ENCODE assay signal across 12 cellular contexts in genomic region chr1:3350441-3351261, GRCh38.
A peak's percentile ranks its signal among the peaks of the same experiment; 100 is the strongest.
DNase-seq lines count a peak whose midpoint lies in the region; TF ChIP-seq lines count a peak whose summit lies in the region.
"Had no signal": no experiment of that assay in that cellular context is flagged by ENCODE, and none has a peak within 500 bp of the region (broad histone marks: within the 10 kb centered on the region; RNA-seq: fewer than 3 reads in every experiment).

No MANE protein-coding gene starts in this region.

- H3K4me2 ChIP-seq in MM.1S (ENCODE audit: low read depth, low read length) = no peak overlapping the region

- TF ChIP-seq POLR2A in stomach (IDR thresholded peaks at IDR 0.05) (no peak), lower leg skin (IDR thresholded peaks at IDR 0.05) (no peak)

- H3K9ac ChIP-seq in MM.1S (ENCODE audit: low read length) = no peak overlapping the region

- H3K4me3 ChIP-seq in HEK293 (ENCODE audit: low read depth, low read length) = no peak overlapping the region
- H3K4me3 ChIP-seq in dorsolateral prefrontal cortex = peak overlapping the region in 6 of 59 donors; percentile 2 to 30 (median 18)
- no peak overlapping the region for H3K4me3 ChIP-seq in stomach
- H3K4me3 ChIP-seq in lower leg skin (ENCODE audit: low read depth, poor library complexity, severe bottlenecking) = no peak overlapping the region
- H3K4me3 ChIP-seq in MM.1S (ENCODE audit: low read length) = no peak overlapping the region
- H3K4me3 ChIP-seq: suprapubic skin had no signal

- H3K9me3 ChIP-seq in HEK293 (ENCODE audit: control insufficient read depth, insufficient read depth, low read depth, low read length) (no peaks in the 10 kb centered on the region), stomach (no peaks in the 10 kb centered on the region), MM.1S (replicated peaks; ENCODE audit: insufficient read depth, low read length) (no peaks in the 10 kb centered on the region)
- H3K9me3 ChIP-seq: suprapubic skin had no signal

- H3K9me2 ChIP-seq in MM.1S (replicated peaks; ENCODE audit: insufficient read depth, low read length) = no peaks in the 10 kb centered on the region

- no peak overlapping the region; the same call in 1 of the 2 replicates for H3K27ac ChIP-seq in HEK293 (ENCODE audit: extremely low read depth, low read depth, low read length)
- peak overlapping the region in 55 of 59 donors; percentile 2 to 89 (median 78) for H3K27ac ChIP-seq in dorsolateral prefrontal cortex
- H3K27ac ChIP-seq in stomach = peak overlapping the region; percentile 65 to 94 (median 87)
- H3K27ac ChIP-seq in MM.1S (ENCODE audit: low read length) = no peak overlapping the region

- peak; percentile 67 for TF ChIP-seq CTCF in HEK293 (tag by site-specific recombination; IDR thresholded peaks at IDR 0.05)
- TF ChIP-seq CTCF in dorsolateral prefrontal cortex (IDR thresholded peaks at IDR 0.05 in 54 of 56, conservative IDR thresholded peaks at IDR 0.05 in 2 of 56; ENCODE audit: low read depth in 1 of 56, partially characterized antibody in 56 of 56) = peak in 35 of 56 donors; percentile 13 to 61 (median 33)
- TF ChIP-seq CTCF in stomach (IDR thresholded peaks at IDR 0.05) = no peak
- TF ChIP-seq CTCF in lower leg skin (IDR thresholded peaks at IDR 0.05) = no peak
- TF ChIP-seq CTCF in MM.1S (IDR thresholded peaks at IDR 0.05; ENCODE audit: low read length) = no peak

- POLR2A ChIA-PET in HEK293 (lab: Yijun Ruan, JAX) = no interaction called here

- H3F3A ChIP-seq in MM.1S (ENCODE audit: insufficient read depth, low read length) = no peaks in the 10 kb centered on the region

- intact Hi-C loops in dorsolateral prefrontal cortex (cut with DNase I) = loop anchor here in 1 of 2 donors (2.0 kb wide), 1 partner anchor 60 kb away; no protein-coding TSS in a partner anchor
- intact Hi-C loops in stomach (cut with DNase I; ENCODE audit: low total_unique reads) = no loop called here
- intact Hi-C loops in lower leg skin (cut with DNase I; ENCODE audit: low total_unique reads) = no loop called here

- no peak for TF ChIP-seq EP300 in stomach (IDR thresholded peaks at IDR 0.05)

- H3K36me3 ChIP-seq in HEK293 (ENCODE audit: control insufficient read depth in 2 of 2, insufficient read depth in 1 of 2, low read length in 2 of 2) = no peaks in the 10 kb centered on the region
- no peaks in the 10 kb centered on the region for H3K36me3 ChIP-seq in stomach
- no peaks in the 10 kb centered on the region for H3K36me3 ChIP-seq in MM.1S (replicated peaks; ENCODE audit: insufficient read depth, low read length)
- H3K36me3 ChIP-seq: suprapubic skin had no signal

- DNase-seq in dorsolateral prefrontal cortex (peak; percentile 33 to 86 (median 82)), inferior parietal cortex (ENCODE audit: extremely low spot score) (peak; percentile 45), stomach (peak; percentile 78), lower leg skin (ENCODE audit: low spot score in 2 of 2) (no peak), MM.1S (no peak), iPS-NIHi7 (ENCODE audit: extremely low spot score) (no peak)
- no peak for DNase-seq in NK-92 treated with Interleukin-12 subunit alpha and Interleukin-12 subunit beta, amount 100 ng/mL, for 24 hours (lab: John Stamatoyannopoulos, UW)
- DNase-seq: KBM-7; NCI-H2081 treated with DMSO at 0.1 percent for 48 hours; stimulated activated CD4-positive, alpha-beta T cell treated with anti-CD3 and anti-CD28 coated beads, Interleukin-4, amount 100 ng/mL, for 24 hours had no signal

- CTCF ChIA-PET in HEK293 (lab: Yijun Ruan, JAX) = interaction anchor here (1.0 kb wide), 1 partner anchor 8 kb away, joined by 3 read pairs; no protein-coding TSS in a partner anchor

- no peaks in the 10 kb centered on the region for H3K79me2 ChIP-seq in MM.1S (ENCODE audit: low read length)

- H4K20me1 ChIP-seq in MM.1S (ENCODE audit: insufficient read depth, low read length) = no peaks in the 10 kb centered on the region

- H3K27me3 ChIP-seq in dorsolateral prefrontal cortex (peaks cover 0 to 55% (median 6%) of the 10 kb centered on the region in 45 donors), stomach (peaks cover 0 to 13% (median 0%) of the 10 kb centered on the region in 3 donors), MM.1S (replicated peaks; ENCODE audit: insufficient read depth, low read length) (peaks cover 83% of the 10 kb centered on the region)

- H2AFZ ChIP-seq in MM.1S (ENCODE audit: low read length) = no peak overlapping the region

- H3K4me1 ChIP-seq in HEK293 (ENCODE audit: control insufficient read depth, insufficient read depth, low read length) (peaks cover 16% of the 10 kb centered on the region), stomach (peaks cover 78 to 94% (median 82%) of the 10 kb centered on the region in 4 donors), MM.1S (ENCODE audit: low read length) (no peaks in the 10 kb centered on the region)

- WGBS in stomach, 5 donors = 30 to 45% (median 42%) methylated on average over 11 to 20 of the region's 20 CpGs
- WGBS in lower leg skin, 2 donors = 34 to 40% methylated on average over 19 to 20 of the region's 20 CpGs

TF ChIP-seq in HEK293, 187 proteins besides CTCF, POLR2A, EP300 and RAD21:
- TF ChIP-seq ZNF146 (tag by site-specific recombination; IDR thresholded peaks at IDR 0.05) = no peak
- peak; percentile 13; the same call in 1 of the 2 replicates for TF ChIP-seq SP2 (tag by site-specific recombination; IDR thresholded peaks at IDR 0.05)

Comparison
In these comparisons a context has a peak if more than half of its experiments do, and no peak if none do; other contexts are left out.
1. H3K27ac ChIP-seq: peak in dorsolateral prefrontal cortex (55 of 59) and stomach (5 of 5); none in HEK293 (single experiment) and MM.1S (single experiment).
2. CTCF ChIP-seq: peak in HEK293 (single experiment) and dorsolateral prefrontal cortex (35 of 56); none in stomach (0 of 7), lower leg skin (0 of 3) and MM.1S (single experiment).
3. DNase-seq: peak in dorsolateral prefrontal cortex (10 of 10), inferior parietal cortex (single experiment) and stomach (single experiment); none in lower leg skin (0 of 2), MM.1S (single experiment), NK-92 treated with Interleukin-12 subunit alpha and Interleukin-12 subunit beta, amount 100 ng/mL, for 24 hours (single experiment) and iPS-NIHi7 (single experiment).